ENCODE assay signal across 15 cellular contexts in genomic region chr1:42740756-42741580, GRCh38. TPM values are rescaled to one million over a fixed set of nuclear protein-coding genes. Genes with fewer than 3 reads are reported as not detected.
DNase-seq lines count a peak whose midpoint lies in the region; ATAC-seq, FAIRE-seq and TF ChIP-seq lines count a peak whose summit lies in the region.
"Had no signal": no experiment of that assay in that cellular context is flagged by ENCODE, and none has a peak within 500 bp of the region (broad histone marks: within the 10 kb centered on the region; RNA-seq: fewer than 3 reads in every experiment).

No MANE protein-coding gene starts in this region.

- peak overlapping the region; percentile 97 for H4K91ac ChIP-seq in H1 (replicated peaks; ENCODE audit: insufficient read length, low read length)

- TF ChIP-seq RAD21 in H1 (IDR thresholded peaks at IDR 0.05 in 1 of 2, conservative IDR thresholded peaks at IDR 0.05 in 1 of 2; ENCODE audit: low read depth in 2 of 2, low read length in 2 of 2): no peak

- H2BK120ac ChIP-seq in H1 (replicated peaks; ENCODE audit: low read depth, low read length): peak overlapping the region; percentile 78

- H3K27ac ChIP-seq in HUES48 (ENCODE audit: low read depth, low read length) (peak overlapping the region; percentile 59), H1 (ENCODE audit: low read depth, low read length) (no peak overlapping the region), GM23248 (no peak overlapping the region)
- H3K27ac ChIP-seq: ovary had no signal

- H3K79me2 ChIP-seq in H1 (ENCODE audit: control insufficient read depth in 1 of 2, insufficient read depth in 2 of 2, low read length in 2 of 2) (no peaks in the 10 kb centered on the region), GM23248 (ENCODE audit: insufficient read depth) (no peaks in the 10 kb centered on the region)

- peaks cover 25% of the 10 kb centered on the region for H3K4me1 ChIP-seq in HUES48 (ENCODE audit: control insufficient read depth, insufficient read depth, low read length)
- peaks cover 0 to 38% (median 28%) of the 10 kb centered on the region in 4 experiments; a peak in 6 of 7 replicates for H3K4me1 ChIP-seq in H1 (replicated peaks in 1 of 4; ENCODE audit: control insufficient read depth in 3 of 4, insufficient read depth in 4 of 4, low read length in 3 of 4)
- no peaks in the 10 kb centered on the region for H3K4me1 ChIP-seq in GM23248 (ENCODE audit: insufficient read depth)

- H3K9me2 ChIP-seq in GM23248 (ENCODE audit: insufficient read depth): no peaks in the 10 kb centered on the region

- H4K8ac ChIP-seq in H1 (ENCODE audit: extremely low read depth, insufficient read depth, low read length): no peak overlapping the region; the same call in 1 of the 2 replicates

- ATAC-seq in HG03571 (IDR thresholded peaks at IDR 0.05; ENCODE audit: unreplicated experiment): no peak
- ATAC-seq: activated CD8-positive, alpha-beta T cell treated with anti-CD3 and anti-CD28 coated beads, Interleukin-2, amount 10 ng/mL, durations not matched to agents 7 days and 5 days had no signal

- peaks cover 3% of the 10 kb centered on the region; the same call in 1 of the 2 replicates for H3K79me1 ChIP-seq in H1 (ENCODE audit: low read depth, low read length)

- H4K20me1 ChIP-seq in H1 (replicated peaks in 1 of 2; ENCODE audit: control insufficient read depth in 1 of 2, insufficient read depth in 2 of 2, low read length in 2 of 2) (peaks cover 0 to 2% of the 10 kb centered on the region in 2 experiments), GM23248 (ENCODE audit: insufficient read depth) (no peaks in the 10 kb centered on the region)

- POLR2A ChIA-PET in H1 (lab: Charles Lee; ENCODE audit: partially characterized antibody): interaction anchor here (0.7 to 3.9 kb wide), 11 partner anchors 8 to 405 kb away, joined by 3 to 32 read pairs (median 3); partner anchors contain the start of genes C1orf50, P3H1 and YBX1

- in situ Hi-C loops in GM23248 (cut with MboI): no loop called here

- peak overlapping the region; percentile 95 for H3K18ac ChIP-seq in H1 (ENCODE audit: extremely low read depth, low read length)

- H2AFZ ChIP-seq in H1 (ENCODE audit: low read length) (no peak overlapping the region; the same call in 1 of the 2 replicates), GM23248 (no peak overlapping the region)

- no peak for TF ChIP-seq POLR2A in H1 (IDR thresholded peaks at IDR 0.05; ENCODE audit: control extremely low read depth in 1 of 2, low read depth in 2 of 2, low read length in 2 of 2)

- CTCF ChIA-PET in H1 (lab: Charles Lee; ENCODE audit: partially characterized antibody): interaction anchor here (1.2 to 9.8 kb wide), 7 partner anchors 11 to 163 kb away, joined by 3 to 77 read pairs (median 4); partner anchors contain the start of genes C1orf50 and P3H1

- peak overlapping the region; percentile 98 for H2BK20ac ChIP-seq in H1 (ENCODE audit: low read length)

- no peak overlapping the region for H3K4ac ChIP-seq in H1 (replicated peaks; ENCODE audit: insufficient read length, low read depth, low read length)

- H3K4me2 ChIP-seq in H1 (ENCODE audit: insufficient read depth in 1 of 2, low read depth in 2 of 2, low read length in 2 of 2) (peak overlapping the region; percentile 77 to 85), GM23248 (ENCODE audit: unreplicated experiment) (no peak overlapping the region)

- no peak for FAIRE-seq in H1 (lab: Jason Lieb, UNC)
- FAIRE-seq: GM19239, urothelium cell line had no signal

- H3K23me2 ChIP-seq in H1 (ENCODE audit: low read depth, low read length): peaks cover 5% of the 10 kb centered on the region; the same call in 1 of the 2 replicates

- DNase-seq in H1 (ENCODE audit: low read depth in 1 of 2, low spot score in 2 of 2) (no peak), pons (ENCODE audit: low spot score) (peak; percentile 38), SHP77 (lab: John Stamatoyannopoulos, UW) (no peak), GM23248 (no peak)
- DNase-seq: activated CD8-positive, alpha-beta T cell treated with anti-CD3 and anti-CD28 coated beads, Interleukin-2, amount 10 ng/mL, durations not matched to agents 7 days and 5 days; AML-193; amniotic stem cell; NCI-H187 treated with DMSO at 0.1 percent for 48 hours; ovary had no signal

- TF ChIP-seq EP300 in H1 (IDR thresholded peaks at IDR 0.05; ENCODE audit: borderline replicate concordance in 1 of 2, low read depth in 2 of 2, low read length in 2 of 2): no peak

- H2BK12ac ChIP-seq in H1 (ENCODE audit: low read depth, low read length): peak overlapping the region; percentile 99

- H3F3A ChIP-seq in GM23248 (ENCODE audit: insufficient read depth): peaks cover 15% of the 10 kb centered on the region

- H3K23ac ChIP-seq in H1 (ENCODE audit: insufficient read length): no peak overlapping the region

- H3K36me3 ChIP-seq in HUES48 (ENCODE audit: control insufficient read depth, insufficient read depth, low read length) (peaks cover 2% of the 10 kb centered on the region), H1 (ENCODE audit: control insufficient read depth in 2 of 4, insufficient read depth in 4 of 4, low read length in 3 of 4) (peaks cover 0 to 5% (median 0%) of the 10 kb centered on the region in 4 experiments; a peak in 3 of 8 replicates), GM23248 (ENCODE audit: low read depth) (peaks cover 4% of the 10 kb centered on the region; the same call in 1 of the 2 replicates)
- H3K36me3 ChIP-seq: ovary had no signal

- 0 out of 2 replicates have a peak overlapping the region, but pooled peaks have one; percentile 95 for H2BK15ac ChIP-seq in H1 (ENCODE audit: low read length)

- H2BK5ac ChIP-seq in H1 (ENCODE audit: low read depth, low read length): peak overlapping the region; percentile 94; the same call in 1 of the 2 replicates

- TF ChIP-seq CTCF in H1 (IDR thresholded peaks at IDR 0.05; ENCODE audit: control extremely low read depth in 1 of 3, insufficient read depth in 1 of 3, low read depth in 1 of 3, low read length in 3 of 3): no peak

- H3K9me3 ChIP-seq in HUES48 (ENCODE audit: control insufficient read depth, insufficient read depth, low read length) (no peaks in the 10 kb centered on the region), H1 (ENCODE audit: insufficient read depth in 2 of 2, low read depth in 1 of 2, low read length in 1 of 2) (no peaks in the 10 kb centered on the region), GM23248 (ENCODE audit: low read depth) (no peaks in the 10 kb centered on the region)
- H3K9me3 ChIP-seq: ovary had no signal

- H3K27me3 ChIP-seq in HUES48 (ENCODE audit: control insufficient read depth, insufficient read depth, low read length) (no peaks in the 10 kb centered on the region), H1 (replicated peaks in 1 of 4; ENCODE audit: control insufficient read depth in 3 of 4, extremely low read depth in 1 of 4, insufficient read depth in 3 of 4, low read length in 3 of 4) (no peaks in the 10 kb centered on the region), GM23248 (replicated peaks; ENCODE audit: insufficient read depth) (no peaks in the 10 kb centered on the region)
- H3K27me3 ChIP-seq: ovary had no signal

- peak overlapping the region; percentile 93; the same call in 1 of the 2 replicates for H2AK5ac ChIP-seq in H1 (ENCODE audit: low read depth, low read length)

- no peak overlapping the region for H3K9ac ChIP-seq in HUES48 (ENCODE audit: low read depth, low read length)
- H3K9ac ChIP-seq in H1 (replicated peaks in 1 of 4; ENCODE audit: extremely low read depth in 1 of 4, low read depth in 3 of 4, low read length in 3 of 4): 0 out of 7 replicates have a peak overlapping the region, but pooled peaks of 1 of the 4 experiments have one; percentile 5
- no peak overlapping the region for H3K9ac ChIP-seq in GM23248

- peak overlapping the region; percentile 64 for H4K5ac ChIP-seq in H1 (ENCODE audit: insufficient read length, low read depth, low read length)

- H3K14ac ChIP-seq in H1 (ENCODE audit: insufficient read length): no peak overlapping the region

- H3K56ac ChIP-seq in H1 (replicated peaks; ENCODE audit: insufficient read length, low read depth, low read length): no peak overlapping the region

- 72% methylated on average over 18 of the region's 20 CpGs; no CpG with 5 or more reads in 1 of the 2 experiments for WGBS in H1 (ENCODE audit: extremely low coverage in 1 of 2, insufficient coverage in 1 of 2, insufficient read length in 1 of 2, insufficient replicate concordance in 2 of 2, low coverage in 1 of 2, low lambda C conversion rate in 2 of 2, missing lambda C conversion rate in 1 of 2), 2 experiments
- 62 to 66% methylated on average over 16 to 20 of the region's 20 CpGs for WGBS in GM23248 (ENCODE audit: low coverage in 1 of 2, low lambda C conversion rate in 2 of 2, missing lambda C conversion rate in 2 of 2), 2 experiments

- H3K4me3 ChIP-seq in HUES48 (ENCODE audit: low read depth, low read length): 0 out of 2 replicates have a peak overlapping the region, but pooled peaks have one; percentile 12
- H3K4me3 ChIP-seq in H1 (ENCODE audit: extremely low read depth in 1 of 4, insufficient read depth in 2 of 4, low read depth in 3 of 4, low read length in 4 of 4): peak overlapping the region in 1 of 4 experiments; percentile 34; a peak in 3 of 8 replicates
- no peak overlapping the region for H3K4me3 ChIP-seq in GM23248
- H3K4me3 ChIP-seq: ovary had no signal

RNA-seq across cellular contexts. Expression of gene CLDN19, which starts 0.9 kb away (rescaled TPM):
- 9.7 and 12.1 TPM in 2 replicates for total RNA-seq in H1 (2021; fragmentation: NEBNext Ultra II Directional; extraction: Animal tissue kit (Norgen Biotek cat#: 25700))
- polyA plus RNA-seq in H1 (2011; rRNA removed) (17.2 and 27.8 TPM in 2 replicates), GM23248 (2016; fragmentation: Nextera tagmentation; extraction: Ambion mirVana) (not detected in 2 replicates)
- 19.5 TPM for polyA plus RNA-seq in H1 (2011; cell fraction: cytosol; rRNA removed)
- 22.5 TPM for polyA plus RNA-seq in H1 (2011; cell fraction: nucleus; rRNA removed)
- polyA plus RNA-seq in H1 (2012, experiment 1 of 2): 8.1 to 15.1 TPM (median 13.1 TPM) in 4 replicates
- 11.9 TPM for polyA plus RNA-seq in H1 (2012, experiment 2 of 2)
- 10.3 TPM for polyA plus RNA-seq in H1 (2013, experiment 1 of 2)
- 11.9 TPM for polyA plus RNA-seq in H1 (2013, experiment 2 of 2)
- 11.2 and 12.8 TPM in 2 replicates for polyA minus RNA-seq in H1 (2011; rRNA and poly(A)+ RNA removed)
- 9.9 TPM for polyA minus RNA-seq in H1 (2011; cell fraction: cytosol; rRNA and poly(A)+ RNA removed)
- polyA minus RNA-seq in H1 (2011; cell fraction: nucleus; rRNA and poly(A)+ RNA removed): 10.9 TPM
- not detected in 2 replicates for total RNA-seq in GM23248 (2014; rRNA removed; shearing (Covaris generic))
- total RNA-seq: activated CD8-positive, alpha-beta T cell treated with anti-CD3 and anti-CD28 coated beads, Interleukin-2, amount 10 ng/mL, durations not matched to agents 7 days and 5 days; M059J; NCI-H460 had no signal

RNA-seq across cellular contexts. Expression of gene P3H1, which starts 25.9 kb away (rescaled TPM):
- total RNA-seq in H1 (2021; fragmentation: NEBNext Ultra II Directional; extraction: Animal tissue kit (Norgen Biotek cat#: 25700)): 58.4 and 60.4 TPM in 2 replicates
- polyA plus RNA-seq in H1 (2011; rRNA removed) (87.5 and 90.7 TPM in 2 replicates), GM23248 (2016; fragmentation: Nextera tagmentation; extraction: Ambion mirVana) (194 and 197 TPM in 2 replicates)
- polyA plus RNA-seq in H1 (2011; cell fraction: cytosol; rRNA removed): 70.9 TPM
- polyA plus RNA-seq in H1 (2011; cell fraction: nucleus; rRNA removed): 228 TPM
- 35.4 to 52.4 TPM (median 51.1 TPM) in 4 replicates for polyA plus RNA-seq in H1 (2012, experiment 1 of 2)
- polyA plus RNA-seq in H1 (2012, experiment 2 of 2): 37.1 TPM
- polyA plus RNA-seq in H1 (2013, experiment 1 of 2): 108 TPM
- polyA plus RNA-seq in H1 (2013, experiment 2 of 2): 90.7 TPM
- 56.4 and 57.1 TPM in 2 replicates for polyA minus RNA-seq in H1 (2011; rRNA and poly(A)+ RNA removed)
- polyA minus RNA-seq in H1 (2011; cell fraction: cytosol; rRNA and poly(A)+ RNA removed): 30.7 TPM
- 51.6 TPM for polyA minus RNA-seq in H1 (2011; cell fraction: nucleus; rRNA and poly(A)+ RNA removed)
- 222 and 257 TPM in 2 replicates for total RNA-seq in GM23248 (2014; rRNA removed; shearing (Covaris generic))

RNA-seq across cellular contexts. Expression of gene C1orf50, which starts 26.1 kb away (rescaled TPM):
- 6.9 and 7.1 TPM in 2 replicates for total RNA-seq in H1 (2021; fragmentation: NEBNext Ultra II Directional; extraction: Animal tissue kit (Norgen Biotek cat#: 25700))
- 2.1 and 3.2 TPM in 2 replicates for polyA plus RNA-seq in H1 (2011; rRNA removed)
- polyA plus RNA-seq in H1 (2011; cell fraction: cytosol; rRNA removed): 4.0 TPM
- polyA plus RNA-seq in H1 (2011; cell fraction: nucleus; rRNA removed): 1.5 TPM
- 2.5 to 6.3 TPM (median 3.1 TPM) in 4 replicates for polyA plus RNA-seq in H1 (2012, experiment 1 of 2)
- polyA plus RNA-seq in H1 (2012, experiment 2 of 2): 0.60 TPM
- 2.6 TPM for polyA plus RNA-seq in H1 (2013, experiment 1 of 2)
- polyA plus RNA-seq in H1 (2013, experiment 2 of 2): 2.3 TPM
- 2.2 and 3.3 TPM in 2 replicates for polyA minus RNA-seq in H1 (2011; rRNA and poly(A)+ RNA removed)
- polyA minus RNA-seq in H1 (2011; cell fraction: cytosol; rRNA and poly(A)+ RNA removed): 2.5 TPM
- 3.0 TPM for polyA minus RNA-seq in H1 (2011; cell fraction: nucleus; rRNA and poly(A)+ RNA removed)
- 2.7 and 3.4 TPM in 2 replicates for total RNA-seq in GM23248 (2014; rRNA removed; shearing (Covaris generic))
- polyA plus RNA-seq in GM23248 (2016; fragmentation: Nextera tagmentation; extraction: Ambion mirVana): 8.1 and 10.5 TPM in 2 replicates

RNA-seq across cellular contexts. Expression of gene TMEM269, which starts 43.8 kb away (rescaled TPM):
- 0.35 and 0.61 TPM in 2 replicates for total RNA-seq in H1 (2021; fragmentation: NEBNext Ultra II Directional; extraction: Animal tissue kit (Norgen Biotek cat#: 25700))
- polyA plus RNA-seq in H1 (2011; rRNA removed) (0.14 TPM in 2 replicates), GM23248 (2016; fragmentation: Nextera tagmentation; extraction: Ambion mirVana) (0.14 TPM in 1 of 2 replicates, not detected in the other)
- 0.19 TPM for polyA plus RNA-seq in H1 (2011; cell fraction: cytosol; rRNA removed)
- polyA plus RNA-seq in H1 (2011; cell fraction: nucleus; rRNA removed): 0.29 TPM
- polyA plus RNA-seq in H1 (2012, experiment 1 of 2): 0.10 to 0.39 TPM (median 0.20 TPM) in 4 replicates
- polyA plus RNA-seq in H1 (2012, experiment 2 of 2): 0.08 TPM
- polyA plus RNA-seq in H1 (2013, experiment 1 of 2): 0.12 TPM
- polyA plus RNA-seq in H1 (2013, experiment 2 of 2): 0.13 TPM
- 0.22 and 0.24 TPM in 2 replicates for polyA minus RNA-seq in H1 (2011; rRNA and poly(A)+ RNA removed)
- not detected for polyA minus RNA-seq in H1 (2011; cell fraction: cytosol; rRNA and poly(A)+ RNA removed)
- 0.20 TPM for polyA minus RNA-seq in H1 (2011; cell fraction: nucleus; rRNA and poly(A)+ RNA removed)
- not detected in 2 replicates for total RNA-seq in GM23248 (2014; rRNA removed; shearing (Covaris generic))

RNA-seq across cellular contexts. Expression of gene YBX1, which starts 58.8 kb away (rescaled TPM):
- 1,219 and 1,248 TPM in 2 replicates for total RNA-seq in H1 (2021; fragmentation: NEBNext Ultra II Directional; extraction: Animal tissue kit (Norgen Biotek cat#: 25700))
- 438 and 476 TPM in 2 replicates for polyA plus RNA-seq in H1 (2011; rRNA removed)
- polyA plus RNA-seq in H1 (2011; cell fraction: cytosol; rRNA removed): 1,002 TPM
- polyA plus RNA-seq in H1 (2011; cell fraction: nucleus; rRNA removed): 864 TPM
- polyA plus RNA-seq in H1 (2012, experiment 1 of 2): 1,144 to 1,314 TPM (median 1,258 TPM) in 4 replicates
- 645 TPM for polyA plus RNA-seq in H1 (2012, experiment 2 of 2)
- 1,303 TPM for polyA plus RNA-seq in H1 (2013, experiment 1 of 2)
- polyA plus RNA-seq in H1 (2013, experiment 2 of 2): 1,245 TPM
- polyA minus RNA-seq in H1 (2011; rRNA and poly(A)+ RNA removed): 230 and 291 TPM in 2 replicates
- polyA minus RNA-seq in H1 (2011; cell fraction: cytosol; rRNA and poly(A)+ RNA removed): 523 TPM
- polyA minus RNA-seq in H1 (2011; cell fraction: nucleus; rRNA and poly(A)+ RNA removed): 554 TPM
- total RNA-seq in GM23248 (2014; rRNA removed; shearing (Covaris generic)): 665 and 762 TPM in 2 replicates
- 480 and 496 TPM in 2 replicates for polyA plus RNA-seq in GM23248 (2016; fragmentation: Nextera tagmentation; extraction: Ambion mirVana)

Comparison
In these comparisons a context has a peak if more than half of its experiments do, and no peak if none do; other contexts are left out.
1. RNA of gene CLDN19, which starts 0.9 kb away (total RNA-seq): 9.7 to 12.1 TPM in H1; not detected in GM23248; every median in the first group is over 10 times any median in the second.